23 cellular contexts compared by ENCODE assay signal in the genomic region with DNA sequence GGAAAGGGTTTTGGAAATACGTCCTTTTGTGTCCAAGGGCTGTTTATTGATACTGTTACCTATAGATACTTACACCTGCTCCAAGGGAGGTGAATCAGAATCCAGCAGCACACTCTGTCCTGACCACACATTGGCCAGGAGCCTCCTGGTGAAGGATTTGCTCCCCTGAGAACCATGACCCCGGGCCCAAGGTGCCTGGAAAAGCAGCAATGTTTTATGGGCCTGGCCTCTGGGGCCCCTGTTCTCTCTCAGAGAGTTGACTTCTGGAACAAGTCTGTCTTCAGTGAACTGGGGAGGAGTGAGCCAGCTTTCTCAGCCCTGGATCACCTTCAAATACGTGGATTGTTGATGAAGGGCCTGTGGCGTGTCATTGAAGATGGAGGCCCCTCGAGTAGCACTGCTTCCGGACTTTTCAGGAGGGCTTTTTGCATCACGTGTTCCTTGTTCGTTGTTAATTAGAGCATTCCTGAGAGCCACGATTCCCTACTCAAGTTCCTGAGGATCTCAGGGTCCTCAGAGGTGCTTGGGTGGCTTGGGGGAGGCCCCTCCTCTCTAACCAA.
A peak's percentile ranks its signal among the peaks of the same experiment; 100 is the strongest.
DNase-seq lines count a peak whose midpoint lies in the region; ATAC-seq and TF ChIP-seq lines count a peak whose summit lies in the region.
"Had no signal": no experiment of that assay in that cellular context is flagged by ENCODE, and none has a peak within 500 bp of the region (broad histone marks: within the 10 kb centered on the region; RNA-seq: fewer than 3 reads in every experiment).

No MANE protein-coding gene starts in this region.

- H3K9me3 ChIP-seq in heart left ventricle = no peaks in the 10 kb centered on the region
- no peaks in the 10 kb centered on the region for H3K9me3 ChIP-seq in left lung
- no peaks in the 10 kb centered on the region for H3K9me3 ChIP-seq in testis
- H3K9me3 ChIP-seq: SJCRH30 had no signal

- no peak for ATAC-seq in heart left ventricle
- ATAC-seq in left cardiac atrium = no peak
- ATAC-seq in left lung = peak; percentile 17
- ATAC-seq: GM23338 had no signal

- H3K27ac Mint-ChIP-seq in activated naive CD8-positive, alpha-beta T cell treated with anti-CD3 and anti-CD28 coated beads for 36 hours = peak overlapping the region; percentile 73
- H3K27ac Mint-ChIP-seq: GM23338; stimulated activated effector memory CD8-positive, alpha-beta T cell treated with anti-CD3 and anti-CD28 coated beads, Interleukin-12 subunit alpha, Interleukin-12 subunit beta, amount 100 ng/mL, for 72 hours had no signal

- H3K4me3 ChIP-seq in heart left ventricle (no peak overlapping the region), left lung (no peak overlapping the region), testis (no peak overlapping the region)
- H3K4me3 ChIP-seq: GM23338, PC-9, SJCRH30 had no signal

- TF ChIP-seq CTCF in heart left ventricle (IDR thresholded peaks at IDR 0.05) (no peak), left lung (IDR thresholded peaks at IDR 0.05) (no peak), testis (IDR thresholded peaks at IDR 0.05) (no peak)

- intact Hi-C loops in heart left ventricle (cut with DNase I) = no loop called here
- intact Hi-C loops in left cardiac atrium (cut with DNase I) = no loop called here
- intact Hi-C loops in left lung (cut with DNase I) = no loop called here
- intact Hi-C loops in testis (cut with DNase I; ENCODE audit: low total_unique reads) = no loop called here

- H3K36me3 Mint-ChIP-seq in activated naive CD8-positive, alpha-beta T cell treated with anti-CD3 and anti-CD28 coated beads for 36 hours = peaks cover 13% of the 10 kb centered on the region
- H3K36me3 Mint-ChIP-seq: stimulated activated effector memory CD8-positive, alpha-beta T cell treated with anti-CD3 and anti-CD28 coated beads, Interleukin-12 subunit alpha, Interleukin-12 subunit beta, amount 100 ng/mL, for 72 hours had no signal

- no peaks in the 10 kb centered on the region for H3K27me3 ChIP-seq in heart left ventricle
- H3K27me3 ChIP-seq in left lung = no peaks in the 10 kb centered on the region
- H3K27me3 ChIP-seq in testis = no peaks in the 10 kb centered on the region
- H3K27me3 ChIP-seq: SJCRH30 had no signal

- 76 to 82% (median 78%) methylated on average over 9 of the region's 9 CpGs for WGBS in heart left ventricle, 4 donors
- 70 to 75% methylated on average over 9 of the region's 9 CpGs for WGBS in testis, 2 donors

- H3K4me1 ChIP-seq in heart left ventricle (peaks cover 0 to 31% (median 20%) of the 10 kb centered on the region in 12 donors), left lung (peaks cover 5 to 6% of the 10 kb centered on the region in 2 donors), testis (peaks cover 13% of the 10 kb centered on the region)
- H3K4me1 ChIP-seq: SJCRH30 had no signal

- no peak overlapping the region for H3K4me3 Mint-ChIP-seq in activated naive CD8-positive, alpha-beta T cell treated with anti-CD3 and anti-CD28 coated beads for 36 hours
- H3K4me3 Mint-ChIP-seq: activated CD4-positive, alpha-beta T cell treated with anti-CD3 and anti-CD28 coated beads, Interleukin-2, amount 10 ng/mL, durations not matched to agents 24 days and 14 days; GM23338 had no signal

- DNase-seq in heart left ventricle (no peak), left cardiac atrium (no peak), left lung (no peak), testis (no peak), SHP77 treated with DMSO at 0.1 percent for 48 hours (lab: John Stamatoyannopoulos, UW) (no peak), SKM-1 treated with dmso at 0.1 percent for 144 hours (lab: John Stamatoyannopoulos, UW; ENCODE audit: unreplicated experiment) (no peak), NCI-H510A treated with DMSO at 0.1 percent for 48 hours (lab: John Stamatoyannopoulos, UW) (no peak)
- no peak for DNase-seq in activated naive CD8-positive, alpha-beta T cell treated with anti-CD3 and anti-CD28 coated beads for 36 hours
- DNase-seq: activated CD4-positive, alpha-beta T cell treated with anti-CD3 and anti-CD28 coated beads, Interleukin-2, amount 10 ng/mL, durations not matched to agents 24 days and 14 days; activated naive CD4-positive, alpha-beta T cell; activated T-cell treated with anti-CD3 and anti-CD28 coated beads for 4 hours; DMS 273 treated with DMSO at 0.1 percent for 48 hours; effector CD8-positive, alpha-beta T cell; NCI-H1105; NCI-H2029 treated with DMSO at 0.1 percent for 48 hours; NCI-H345; PC-9; SJCRH30; stimulated activated CD4-positive, alpha-beta T cell treated with anti-CD3 and anti-CD28 coated beads, Interleukin-2, amount 100 ng/mL, for 24 hours; T-helper 2 cell had no signal

- H3K4me1 Mint-ChIP-seq in activated naive CD8-positive, alpha-beta T cell treated with anti-CD3 and anti-CD28 coated beads for 36 hours = peaks cover 4% of the 10 kb centered on the region

- H3K36me3 ChIP-seq in heart left ventricle (peaks cover 0 to 29% (median 7%) of the 10 kb centered on the region in 9 donors), left lung (peaks cover 0 to 8% of the 10 kb centered on the region in 2 donors), testis (ENCODE audit: low read depth, missing control alignments) (no peaks in the 10 kb centered on the region)
- H3K36me3 ChIP-seq: SJCRH30 had no signal

- no peaks in the 10 kb centered on the region for H3K27me3 Mint-ChIP-seq in activated naive CD8-positive, alpha-beta T cell treated with anti-CD3 and anti-CD28 coated beads for 36 hours
- H3K27me3 Mint-ChIP-seq: activated CD4-positive, alpha-beta T cell treated with anti-CD3 and anti-CD28 coated beads, Interleukin-2, amount 10 ng/mL, durations not matched to agents 24 days and 14 days had no signal

- H3K27ac ChIP-seq in heart left ventricle (peak overlapping the region in 9 of 12 donors; percentile 58 to 90 (median 82)), left lung (peak overlapping the region in 1 of 2 donors; percentile 89), testis (peak overlapping the region; percentile 68 to 82)
- H3K27ac ChIP-seq: C4-2B, PC-9, SJCRH30 had no signal

- H3K9me3 Mint-ChIP-seq in activated naive CD8-positive, alpha-beta T cell treated with anti-CD3 and anti-CD28 coated beads for 36 hours = no peaks in the 10 kb centered on the region
- H3K9me3 Mint-ChIP-seq: activated CD4-positive, alpha-beta T cell treated with anti-CD3 and anti-CD28 coated beads, Interleukin-2, amount 10 ng/mL, durations not matched to agents 24 days and 14 days; GM23338; stimulated activated effector memory CD8-positive, alpha-beta T cell treated with anti-CD3 and anti-CD28 coated beads, Interleukin-12 subunit alpha, Interleukin-12 subunit beta, amount 100 ng/mL, for 72 hours had no signal

- no peak for TF ChIP-seq POLR2A in heart left ventricle (IDR thresholded peaks at IDR 0.05)
- no peak for TF ChIP-seq POLR2A in testis (IDR thresholded peaks at IDR 0.05)
